In genomic region chr16:50806099-50807062, GRCh38 we compare ENCODE assay signal across 8 cellular contexts.
DNase-seq lines count a peak whose midpoint lies in the region; ATAC-seq and TF ChIP-seq lines count a peak whose summit lies in the region.

No MANE protein-coding gene starts in this region.

- peaks cover 8% of the 10 kb centered on the region for H3K4me1 ChIP-seq in lower lobe of right lung

- TF ChIP-seq CTCF in CD4-positive, alpha-beta T cell (IDR thresholded peaks at IDR 0.05) = peak; percentile 99
- peak; percentile 96 for TF ChIP-seq CTCF in lower lobe of right lung (IDR thresholded peaks at IDR 0.05)

- no peaks in the 10 kb centered on the region for H3K27me3 ChIP-seq in CD4-positive, alpha-beta T cell (ENCODE audit: control insufficient read depth, insufficient read depth, low read length)
- H3K27me3 ChIP-seq in lower lobe of right lung (ENCODE audit: low read depth) = no peaks in the 10 kb centered on the region

- intact Hi-C loops in CD4-positive, alpha-beta T cell (cut with DNase I, micrococcal nuclease) = loop anchor here (1.0 to 10.0 kb wide), 12 partner anchors 60 to 952 kb away; partner anchors contain the start of genes CNEP1R1 (in 2 of the 2) and ZNF423 (in 1 of the 2)
- intact Hi-C loops in lower lobe of right lung (cut with DNase I) = no loop called here

- H3K36me3 ChIP-seq in lower lobe of right lung = no peaks in the 10 kb centered on the region

- POLR2A ChIA-PET in CD4-positive, alpha-beta T cell (lab: Charles Lee) = interaction anchor here (0.6 to 1.8 kb wide), 22 partner anchors 9 to 781 kb away, joined by 3 to 13 read pairs (median 4); partner anchors contain the start of genes BRD7, CNEP1R1, HEATR3 and SNX20
- POLR2A ChIA-PET in activated CD4-positive, alpha-beta memory T cell treated with anti-CD3 and anti-CD28 coated beads, Interleukin-2, amount 10 ng/mL, durations not matched to agents 7 days and 5 days (lab: Charles Lee) = interaction anchor here (0.6 to 3.3 kb wide), 9 partner anchors 133 to 781 kb away, joined by 3 to 17 read pairs (median 5); partner anchors contain the start of gene CNEP1R1

- no peaks in the 10 kb centered on the region for H3K9me3 Mint-ChIP-seq in CD4-positive, alpha-beta T cell
- H3K9me3 Mint-ChIP-seq in activated CD4-positive, alpha-beta memory T cell treated with anti-CD3 and anti-CD28 coated beads, Interleukin-2, amount 10 ng/mL, durations not matched to agents 7 days and 5 days = no peaks in the 10 kb centered on the region

- peak; percentile 76 to 82 (median 80) for DNase-seq in CD4-positive, alpha-beta T cell
- DNase-seq in NCI-H748 treated with DMSO at 0.1 percent for 48 hours (lab: John Stamatoyannopoulos, UW) = peak; percentile 64
- DNase-seq in activated CD4-positive, alpha-beta memory T cell treated with anti-CD3 and anti-CD28 coated beads, Interleukin-2, amount 10 ng/mL, durations not matched to agents 7 days and 5 days = peak; percentile 87
- DNase-seq in effector CD8-positive, alpha-beta T cell (lab: John Stamatoyannopoulos, UW) = peak; percentile 77
- DNase-seq in lower lobe of right lung = peak; percentile 84
- DNase-seq in stimulated activated CD4-positive, alpha-beta T cell treated with anti-CD3 and anti-CD28 coated beads, TNF-alpha, amount 100 ng/mL, for 4 hours (ENCODE audit: low read depth in 3 of 3) = peak; percentile 59 to 73 (median 66)

- H3K27ac Mint-ChIP-seq in CD4-positive, alpha-beta T cell = peak overlapping the region; percentile 83
- peak overlapping the region; percentile 57 for H3K27ac Mint-ChIP-seq in activated CD4-positive, alpha-beta memory T cell treated with anti-CD3 and anti-CD28 coated beads, Interleukin-2, amount 10 ng/mL, durations not matched to agents 7 days and 5 days

- H3K4me3 ChIP-seq in lower lobe of right lung = peak overlapping the region; percentile 42

- no peaks in the 10 kb centered on the region for H3K9me3 ChIP-seq in CD4-positive, alpha-beta T cell (ENCODE audit: control insufficient read depth, low read length)
- no peaks in the 10 kb centered on the region for H3K9me3 ChIP-seq in lower lobe of right lung

- H3K27me3 Mint-ChIP-seq in CD4-positive, alpha-beta T cell = no peaks in the 10 kb centered on the region
- H3K27me3 Mint-ChIP-seq in activated CD4-positive, alpha-beta memory T cell treated with anti-CD3 and anti-CD28 coated beads, Interleukin-2, amount 10 ng/mL, durations not matched to agents 7 days and 5 days = no peaks in the 10 kb centered on the region

- CTCF ChIA-PET in CD4-positive, alpha-beta T cell (lab: Charles Lee) = interaction anchor here (0.6 to 2.7 kb wide), 66 partner anchors 8 to 1364 kb away, joined by 3 to 62 read pairs (median 4); partner anchors contain the start of genes CNEP1R1, CYLD, HEATR3 and SNX20
- CTCF ChIA-PET in activated CD4-positive, alpha-beta memory T cell treated with anti-CD3 and anti-CD28 coated beads, Interleukin-2, amount 10 ng/mL, durations not matched to agents 7 days and 5 days (lab: Charles Lee) = interaction anchor here (0.5 to 5.7 kb wide), 101 partner anchors 9 to 849 kb away, joined by 3 to 288 read pairs (median 5); partner anchors contain the start of genes CNEP1R1, CYLD, HEATR3 and SNX20

- H3K4me1 Mint-ChIP-seq in CD4-positive, alpha-beta T cell (ENCODE audit: low read depth) = peaks cover 13% of the 10 kb centered on the region
- peaks cover 12% of the 10 kb centered on the region for H3K4me1 Mint-ChIP-seq in activated CD4-positive, alpha-beta memory T cell treated with anti-CD3 and anti-CD28 coated beads, Interleukin-2, amount 10 ng/mL, durations not matched to agents 7 days and 5 days

- peak; percentile 94 for ATAC-seq in CD4-positive, alpha-beta T cell (ENCODE audit: poor library complexity)
- ATAC-seq in GM19452 (IDR thresholded peaks at IDR 0.05; ENCODE audit: unreplicated experiment) (peak; percentile 89), HG03571 (IDR thresholded peaks at IDR 0.05; ENCODE audit: unreplicated experiment) (peak; percentile 78), lower lobe of right lung (peak; percentile 94 to 95)

- H3K27ac ChIP-seq in CD4-positive, alpha-beta T cell (ENCODE audit: low read depth, low read length) = no peak overlapping the region
- peak overlapping the region; percentile 57 for H3K27ac ChIP-seq in lower lobe of right lung

- peak overlapping the region; percentile 80 for H3K4me3 Mint-ChIP-seq in CD4-positive, alpha-beta T cell
- peak overlapping the region; percentile 63 for H3K4me3 Mint-ChIP-seq in activated CD4-positive, alpha-beta memory T cell treated with anti-CD3 and anti-CD28 coated beads, Interleukin-2, amount 10 ng/mL, durations not matched to agents 7 days and 5 days

- no peaks in the 10 kb centered on the region for H3K36me3 Mint-ChIP-seq in CD4-positive, alpha-beta T cell (ENCODE audit: low read depth)
- no peaks in the 10 kb centered on the region for H3K36me3 Mint-ChIP-seq in activated CD4-positive, alpha-beta memory T cell treated with anti-CD3 and anti-CD28 coated beads, Interleukin-2, amount 10 ng/mL, durations not matched to agents 7 days and 5 days (ENCODE audit: low read depth)
